ENCODE assay signal across 1 cellular context in genomic region chrY:14850734-14851133, GRCh38.
A peak's percentile ranks its signal among the peaks of the same experiment; 100 is the strongest.
TF ChIP-seq lines count a peak whose summit lies in the region.

No MANE protein-coding gene starts in this region.

TF ChIP-seq in HepG2, 621 proteins besides CTCF, POLR2A, EP300 and RAD21 (continued from another document):
- TF ChIP-seq ZNF574 (CRISPR knock-in tag; IDR thresholded peaks at IDR 0.05) (no peak), ZSCAN5A (CRISPR knock-in tag; IDR thresholded peaks at IDR 0.05; ENCODE audit: borderline replicate concordance) (no peak), ZFAT (CRISPR knock-in tag; conservative IDR thresholded peaks at IDR 0.05) (no peak), BATF2 (CRISPR knock-in tag; IDR thresholded peaks at IDR 0.05) (no peak), CEBPG (CRISPR knock-in tag; IDR thresholded peaks at IDR 0.05) (peak; percentile 79), HIVEP1 (CRISPR knock-in tag; IDR thresholded peaks at IDR 0.05) (no peak), CEBPB (IDR thresholded peaks at IDR 0.05; ENCODE audit: borderline replicate concordance, low read depth, low read length) (peak; percentile 90), ZBTB40 (IDR thresholded peaks at IDR 0.05) (no peak), ZBTB40 (CRISPR knock-in tag; IDR thresholded peaks at IDR 0.05) (no peak), ZNF17 (CRISPR knock-in tag; IDR thresholded peaks at IDR 0.05) (no peak), SNAPC2 (CRISPR knock-in tag; IDR thresholded peaks at IDR 0.05) (no peak), PHF20 (CRISPR knock-in tag; IDR thresholded peaks at IDR 0.05) (no peak), RARA (CRISPR knock-in tag; IDR thresholded peaks at IDR 0.05) (no peak), NFIC (IDR thresholded peaks at IDR 0.05; ENCODE audit: low read length) (no peak), EZH2 (conservative IDR thresholded peaks at IDR 0.05; ENCODE audit: low read depth, low read length) (no peak), KAT7 (CRISPR knock-in tag; IDR thresholded peaks at IDR 0.05; ENCODE audit: borderline replicate concordance) (no peak), ZNF556 (CRISPR knock-in tag; IDR thresholded peaks at IDR 0.05; ENCODE audit: borderline replicate concordance) (no peak), ZNF543 (CRISPR knock-in tag; IDR thresholded peaks at IDR 0.05) (no peak), POLR2AphosphoS5 (IDR thresholded peaks at IDR 0.05; ENCODE audit: low read depth, low read length) (no peak)
- TF ChIP-seq, protein P1, sequence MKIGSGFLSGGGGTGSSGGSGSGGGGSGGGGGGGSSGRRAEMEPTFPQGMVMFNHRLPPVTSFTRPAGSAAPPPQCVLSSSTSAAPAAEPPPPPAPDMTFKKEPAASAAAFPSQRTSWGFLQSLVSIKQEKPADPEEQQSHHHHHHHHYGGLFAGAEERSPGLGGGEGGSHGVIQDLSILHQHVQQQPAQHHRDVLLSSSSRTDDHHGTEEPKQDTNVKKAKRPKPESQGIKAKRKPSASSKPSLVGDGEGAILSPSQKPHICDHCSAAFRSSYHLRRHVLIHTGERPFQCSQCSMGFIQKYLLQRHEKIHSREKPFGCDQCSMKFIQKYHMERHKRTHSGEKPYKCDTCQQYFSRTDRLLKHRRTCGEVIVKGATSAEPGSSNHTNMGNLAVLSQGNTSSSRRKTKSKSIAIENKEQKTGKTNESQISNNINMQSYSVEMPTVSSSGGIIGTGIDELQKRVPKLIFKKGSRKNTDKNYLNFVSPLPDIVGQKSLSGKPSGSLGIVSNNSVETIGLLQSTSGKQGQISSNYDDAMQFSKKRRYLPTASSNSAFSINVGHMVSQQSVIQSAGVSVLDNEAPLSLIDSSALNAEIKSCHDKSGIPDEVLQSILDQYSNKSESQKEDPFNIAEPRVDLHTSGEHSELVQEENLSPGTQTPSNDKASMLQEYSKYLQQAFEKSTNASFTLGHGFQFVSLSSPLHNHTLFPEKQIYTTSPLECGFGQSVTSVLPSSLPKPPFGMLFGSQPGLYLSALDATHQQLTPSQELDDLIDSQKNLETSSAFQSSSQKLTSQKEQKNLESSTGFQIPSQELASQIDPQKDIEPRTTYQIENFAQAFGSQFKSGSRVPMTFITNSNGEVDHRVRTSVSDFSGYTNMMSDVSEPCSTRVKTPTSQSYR (CRISPR knock-in tag; IDR thresholded peaks at IDR 0.05; ENCODE audit: borderline replicate concordance), result peak; percentile 42; the same call in 1 of the 2 replicates
